Comparison of ENCODE assay signal across 11 cellular contexts in genomic region chr3:102532901-102533300, GRCh38.
DNase-seq lines count a peak whose midpoint lies in the region; ATAC-seq, FAIRE-seq and TF ChIP-seq lines count a peak whose summit lies in the region.
"Had no signal": no experiment of that assay in that cellular context is flagged by ENCODE, and none has a peak within 500 bp of the region (broad histone marks: within the 10 kb centered on the region; RNA-seq: fewer than 3 reads in every experiment).

No MANE protein-coding gene starts in this region.

- H3K36me3 ChIP-seq in K562 (ENCODE audit: control insufficient read depth, insufficient read depth, low read length), result no peaks in the 10 kb centered on the region
- H3K36me3 ChIP-seq: WERI-Rb-1 had no signal

- no peak for TF ChIP-seq RAD21 in K562 (CRISPR knock-in tag; conservative IDR thresholded peaks at IDR 0.05 in 1 of 2, IDR thresholded peaks at IDR 0.05 in 1 of 2)

- POLR2A ChIA-PET in K562 (lab: Yijun Ruan, JAX), result no interaction called here

- H3K4me3 ChIP-seq in K562, result no peak overlapping the region

- H3K4me1 ChIP-seq in K562 (replicated peaks in 1 of 2; ENCODE audit: control insufficient read depth in 2 of 2, insufficient read depth in 2 of 2, low read length in 2 of 2), result no peaks in the 10 kb centered on the region

- no peak for TF ChIP-seq CTCF in K562 (IDR thresholded peaks at IDR 0.05 in 2 of 3, conservative IDR thresholded peaks at IDR 0.05 in 1 of 3; ENCODE audit: insufficient read depth in 2 of 3, low read depth in 1 of 3, low read length in 3 of 3)

- 0% methylated on average over 1 of the region's 3 CpGs for WGBS in K562 (ENCODE audit: insufficient coverage, low coverage, missing lambda C conversion rate)

- no peaks in the 10 kb centered on the region for H3K9me3 ChIP-seq in K562 (replicated peaks; ENCODE audit: control insufficient read depth, insufficient read depth, low read depth, low read length)

- no peak overlapping the region for H3K4me2 ChIP-seq in K562 (ENCODE audit: insufficient read depth, low read length)

- BruUV-seq in K562 (replicated peaks; lab: Mats Ljungman, UMichigan), result no TSS peak

- H2AFZ ChIP-seq in K562 (ENCODE audit: low read depth, low read length), result no peak overlapping the region

- no peak for TF ChIP-seq POLR2A in K562 (conservative IDR thresholded peaks at IDR 0.05)

- H3K27me3 ChIP-seq in K562 (ENCODE audit: control insufficient read depth in 2 of 2, insufficient read depth in 2 of 2, low read length in 2 of 2), result no peaks in the 10 kb centered on the region

- ATAC-seq in GM18867 (IDR thresholded peaks at IDR 0.05; ENCODE audit: unreplicated experiment) (peak; percentile 72), K562 (no peak), HG03432 (IDR thresholded peaks at IDR 0.05; ENCODE audit: unreplicated experiment) (no peak), HG02571 (IDR thresholded peaks at IDR 0.05; ENCODE audit: unreplicated experiment) (no peak)

- no peak for TF ChIP-seq EP300 in K562 (IDR thresholded peaks at IDR 0.05; ENCODE audit: low read length)

- intact Hi-C loops in K562 (cut with micrococcal nuclease), result no loop called here

- H3K9me1 ChIP-seq in K562 (ENCODE audit: control insufficient read depth, insufficient read depth, low read length), result no peaks in the 10 kb centered on the region

- no peak overlapping the region for H3K27ac ChIP-seq in K562 (ENCODE audit: extremely low read depth, low read depth, low read length)
- H3K27ac ChIP-seq: WERI-Rb-1 had no signal

- CTCF ChIA-PET in K562 (lab: Yijun Ruan, JAX; ENCODE audit: low intra/inter-chr PET ratio), result no interaction called here

- DNase-seq in AG08395 (ENCODE audit: low spot score) (peak; percentile 4), NAMALWA (ENCODE audit: low spot score) (peak; percentile 6), K562 (ENCODE audit: extremely low read depth in 1 of 4, low spot score in 3 of 4) (no peak), NCI-H2081 (lab: John Stamatoyannopoulos, UW) (no peak), epidermal melanocyte (ENCODE audit: insufficient read length, low spot score) (no peak)
- DNase-seq: mesendoderm, NCI-H1105 treated with DMSO at 0.1 percent for 48 hours, WERI-Rb-1 had no signal

- H3K9ac ChIP-seq in K562 (ENCODE audit: insufficient read depth in 1 of 2, low read depth in 2 of 2, low read length in 2 of 2), result no peak overlapping the region

- in situ Hi-C loops in K562 (cut with MboI), result loop anchor here (25.0 kb wide), 1 partner anchor 721 kb away; no protein-coding TSS in a partner anchor

- H3K79me2 ChIP-seq in K562 (ENCODE audit: control insufficient read depth, insufficient read depth, low read length), result no peaks in the 10 kb centered on the region

- no peaks in the 10 kb centered on the region for H4K20me1 ChIP-seq in K562 (replicated peaks; ENCODE audit: control insufficient read depth, insufficient read depth, low read length)

- FAIRE-seq in K562 (lab: Jason Lieb, UNC), result no peak

TF ChIP-seq in K562, 482 proteins besides CTCF, POLR2A, EP300 and RAD21:
- peak; percentile 73 for TF ChIP-seq ATF4 (CRISPR knock-in tag; IDR thresholded peaks at IDR 0.05)
- no peak for TF ChIP-seq WHSC1 (IDR thresholded peaks at IDR 0.05; ENCODE audit: low read length)
- 0 out of 2 replicates have a peak, but pooled peaks have one; percentile 65 for TF ChIP-seq ZFP1 (CRISPR knock-in tag; IDR thresholded peaks at IDR 0.05)

Comparison
In these comparisons a context has a peak if more than half of its experiments do, and no peak if none do; other contexts are left out.
1. DNase-seq: peak in AG08395 (single experiment) and NAMALWA (single experiment); none in K562 (0 of 4), NCI-H2081 (0 of 2) and epidermal melanocyte (single experiment).